Comparison of ENCODE assay signal across 14 cellular contexts in the genomic region with DNA sequence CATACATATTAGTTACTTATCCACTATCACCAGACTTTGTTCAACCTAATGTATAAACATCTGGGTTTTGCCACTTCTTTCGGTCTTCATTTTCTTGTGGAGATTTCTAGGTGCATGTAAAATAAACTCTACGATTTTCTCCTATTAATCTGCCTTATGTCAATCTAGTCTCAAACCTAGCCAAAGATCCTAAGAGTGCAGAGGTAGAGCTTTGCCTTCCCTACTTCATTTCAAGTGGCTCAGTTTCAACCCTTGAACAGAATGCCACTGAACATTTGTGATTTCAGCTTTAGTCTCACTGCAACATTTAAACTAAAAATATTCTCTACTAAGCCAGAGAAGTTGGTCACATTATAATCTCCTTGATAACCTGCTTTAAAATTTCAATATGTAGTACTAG.
DNase-seq lines count a peak whose midpoint lies in the region; TF ChIP-seq lines count a peak whose summit lies in the region.
"Had no signal": no experiment of that assay in that cellular context is flagged by ENCODE, and none has a peak within 500 bp of the region (broad histone marks: within the 10 kb centered on the region; RNA-seq: fewer than 3 reads in every experiment).

No MANE protein-coding gene starts in this region.

- no peak for TF ChIP-seq RAD21 in SK-N-SH (IDR thresholded peaks at IDR 0.05; ENCODE audit: low read length)

- H3K27me3 ChIP-seq in SK-N-SH (ENCODE audit: insufficient read depth) (no peaks in the 10 kb centered on the region), tibial artery (no peaks in the 10 kb centered on the region), H7 (ENCODE audit: control insufficient read depth, insufficient read depth, low read length) (no peaks in the 10 kb centered on the region)

- H3K27ac Mint-ChIP-seq in chondrocyte (ENCODE audit: unreplicated experiment) (peak overlapping the region; percentile 95), nephron progenitor cell (peak overlapping the region; percentile 17)
- H3K27ac Mint-ChIP-seq: CD8-positive, alpha-beta T cell; GM23338 had no signal

- DNase-seq in SK-N-SH (no peak), chondrocyte (ENCODE audit: low spot score) (no peak), nephron progenitor cell (no peak), tibial artery (no peak), HEK293T (ENCODE audit: extremely low spot score) (no peak), globus pallidus (ENCODE audit: low spot score) (no peak), H7 (no peak), lower leg skin (ENCODE audit: low spot score in 2 of 2) (no peak)
- DNase-seq: CD8-positive, alpha-beta T cell; NCI-H1092; NCI-H2081 treated with DMSO at 0.1 percent for 48 hours; NCI-H524 treated with DMSO at 0.1 percent for 48 hours had no signal

- CTCF ChIA-PET in SK-N-SH (lab: Yijun Ruan, JAX), result no interaction called here
- CTCF ChIA-PET in HEK293T (lab: Yijun Ruan, JAX), result no interaction called here

- WGBS in SK-N-SH (ENCODE audit: low lambda C conversion rate), result 73% methylated on average over 2 of the region's 2 CpGs
- WGBS in lower leg skin, 2 donors, result 89 to 90% methylated on average over 2 of the region's 2 CpGs

- peak overlapping the region; percentile 11 for H3K4me2 ChIP-seq in SK-N-SH
- H3K4me2 ChIP-seq: GM23338, KMS-11 had no signal

- H3K36me3 ChIP-seq in SK-N-SH (replicated peaks in 1 of 2; ENCODE audit: control insufficient read depth in 1 of 2, insufficient read depth in 2 of 2, low read length in 1 of 2) (peaks cover 0 to 4% of the 10 kb centered on the region in 2 experiments), tibial artery (no peaks in the 10 kb centered on the region), H7 (replicated peaks; ENCODE audit: control insufficient read depth, insufficient read depth, low read length) (no peaks in the 10 kb centered on the region)

- H3F3A ChIP-seq in SK-N-SH (replicated peaks; ENCODE audit: insufficient read depth), result peaks cover 45% of the 10 kb centered on the region

- no peak for TF ChIP-seq EP300 in SK-N-SH (IDR thresholded peaks at IDR 0.05; ENCODE audit: borderline replicate concordance in 1 of 2, low read depth in 1 of 2, low read length in 1 of 2)

- H3K27me3 Mint-ChIP-seq in chondrocyte (ENCODE audit: low read depth) (no peaks in the 10 kb centered on the region), nephron progenitor cell (ENCODE audit: low read depth, poor library complexity) (no peaks in the 10 kb centered on the region)

- H3K4me3 ChIP-seq in SK-N-SH (ENCODE audit: low read depth in 2 of 2, low read length in 1 of 2) (no peak overlapping the region), tibial artery (peak overlapping the region in 1 of 2 donors; percentile 9), H7 (ENCODE audit: insufficient read depth, low read depth, low read length) (no peak overlapping the region), lower leg skin (ENCODE audit: low read depth, poor library complexity, severe bottlenecking) (no peak overlapping the region)
- H3K4me3 ChIP-seq: GM23338 had no signal

- no peak for TF ChIP-seq POLR2A in lower leg skin (IDR thresholded peaks at IDR 0.05)

- peak overlapping the region; percentile 65 to 89; a peak in 3 of 4 replicates for H3K27ac ChIP-seq in SK-N-SH (ENCODE audit: low read depth in 2 of 2, low read length in 1 of 2)
- H3K27ac ChIP-seq in tibial artery, result peak overlapping the region; percentile 62 to 65
- H3K27ac ChIP-seq: KMS-11 had no signal

- H3K4me1 ChIP-seq in SK-N-SH (ENCODE audit: control insufficient read depth in 1 of 2, insufficient read depth in 2 of 2, low read depth in 1 of 2, low read length in 1 of 2) (peaks cover 5 to 36% of the 10 kb centered on the region in 2 experiments), tibial artery (peaks cover 0 to 80% (median 23%) of the 10 kb centered on the region in 4 donors)

- H3K9me2 ChIP-seq in SK-N-SH, result no peaks in the 10 kb centered on the region

- peaks cover 72% of the 10 kb centered on the region for H3K4me1 Mint-ChIP-seq in chondrocyte (ENCODE audit: low read depth)
- peaks cover 30% of the 10 kb centered on the region for H3K4me1 Mint-ChIP-seq in nephron progenitor cell

- POLR2A ChIA-PET in SK-N-SH (lab: Yijun Ruan, JAX), result no interaction called here
- POLR2A ChIA-PET in HEK293T (lab: Yijun Ruan, JAX), result no interaction called here

- H4K20me1 ChIP-seq in SK-N-SH (ENCODE audit: insufficient read depth), result no peaks in the 10 kb centered on the region

- H3K9me3 ChIP-seq in SK-N-SH (no peaks in the 10 kb centered on the region), tibial artery (no peaks in the 10 kb centered on the region)

- 0 out of 2 replicates have a peak overlapping the region, but pooled peaks have one; percentile 7 for H2AFZ ChIP-seq in SK-N-SH (ENCODE audit: low read depth)
- H2AFZ ChIP-seq: GM23338 had no signal

- H3K79me2 ChIP-seq in SK-N-SH (ENCODE audit: insufficient read depth), result peaks cover 54% of the 10 kb centered on the region

- H3K9me3 Mint-ChIP-seq in chondrocyte (ENCODE audit: low read depth) (no peaks in the 10 kb centered on the region), nephron progenitor cell (no peaks in the 10 kb centered on the region)
- H3K9me3 Mint-ChIP-seq: CD8-positive, alpha-beta T cell; GM23338 had no signal

- H3K4me3 Mint-ChIP-seq in chondrocyte (ENCODE audit: unreplicated experiment), result peak overlapping the region; percentile 22
- H3K4me3 Mint-ChIP-seq in nephron progenitor cell, result no peak overlapping the region
- H3K4me3 Mint-ChIP-seq: CD8-positive, alpha-beta T cell; GM23338 had no signal

- H3K9ac ChIP-seq in SK-N-SH, result peak overlapping the region; percentile 29; the same call in 1 of the 2 replicates
- H3K9ac ChIP-seq: KMS-11 had no signal

- intact Hi-C loops in tibial artery (cut with DNase I; ENCODE audit: low total_unique reads) (no loop called here), lower leg skin (cut with DNase I; ENCODE audit: low total_unique reads) (no loop called here)

- no peaks in the 10 kb centered on the region for H3K36me3 Mint-ChIP-seq in chondrocyte (ENCODE audit: low read depth)
- H3K36me3 Mint-ChIP-seq in nephron progenitor cell (ENCODE audit: low read depth), result no peaks in the 10 kb centered on the region
- H3K36me3 Mint-ChIP-seq: CD8-positive, alpha-beta T cell had no signal

- TF ChIP-seq CTCF in SK-N-SH (IDR thresholded peaks at IDR 0.05) (no peak), chondrocyte (IDR thresholded peaks at IDR 0.05) (no peak), nephron progenitor cell (IDR thresholded peaks at IDR 0.05) (no peak), tibial artery (IDR thresholded peaks at IDR 0.05) (no peak), lower leg skin (IDR thresholded peaks at IDR 0.05) (no peak)

TF ChIP-seq in SK-N-SH, 30 proteins besides CTCF, POLR2A, EP300 and RAD21 (continues in another document):
- TF ChIP-seq MXI1 (IDR thresholded peaks at IDR 0.05; ENCODE audit: low read depth, low read length) (no peak), FOXM1 (IDR thresholded peaks at IDR 0.05; ENCODE audit: low read depth) (no peak)
- TF ChIP-seq, protein P1, sequence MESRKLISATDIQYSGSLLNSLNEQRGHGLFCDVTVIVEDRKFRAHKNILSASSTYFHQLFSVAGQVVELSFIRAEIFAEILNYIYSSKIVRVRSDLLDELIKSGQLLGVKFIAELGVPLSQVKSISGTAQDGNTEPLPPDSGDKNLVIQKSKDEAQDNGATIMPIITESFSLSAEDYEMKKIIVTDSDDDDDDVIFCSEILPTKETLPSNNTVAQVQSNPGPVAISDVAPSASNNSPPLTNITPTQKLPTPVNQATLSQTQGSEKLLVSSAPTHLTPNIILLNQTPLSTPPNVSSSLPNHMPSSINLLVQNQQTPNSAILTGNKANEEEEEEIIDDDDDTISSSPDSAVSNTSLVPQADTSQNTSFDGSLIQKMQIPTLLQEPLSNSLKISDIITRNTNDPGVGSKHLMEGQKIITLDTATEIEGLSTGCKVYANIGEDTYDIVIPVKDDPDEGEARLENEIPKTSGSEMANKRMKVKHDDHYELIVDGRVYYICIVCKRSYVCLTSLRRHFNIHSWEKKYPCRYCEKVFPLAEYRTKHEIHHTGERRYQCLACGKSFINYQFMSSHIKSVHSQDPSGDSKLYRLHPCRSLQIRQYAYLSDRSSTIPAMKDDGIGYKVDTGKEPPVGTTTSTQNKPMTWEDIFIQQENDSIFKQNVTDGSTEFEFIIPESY (IDR thresholded peaks at IDR 0.05; ENCODE audit: borderline replicate concordance, low read depth), result no peak
- TF ChIP-seq, protein P2, sequence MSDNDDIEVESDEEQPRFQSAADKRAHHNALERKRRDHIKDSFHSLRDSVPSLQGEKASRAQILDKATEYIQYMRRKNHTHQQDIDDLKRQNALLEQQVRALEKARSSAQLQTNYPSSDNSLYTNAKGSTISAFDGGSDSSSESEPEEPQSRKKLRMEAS (IDR thresholded peaks at IDR 0.05; ENCODE audit: low read depth), result no peak

TF ChIP-seq in HEK293T, 16 proteins besides CTCF, POLR2A, EP300 and RAD21:
- TF ChIP-seq L3MBTL2 (conservative IDR thresholded peaks at IDR 0.05), result no peak
- no peak for TF ChIP-seq FOXK2 (IDR thresholded peaks at IDR 0.05)
- TF ChIP-seq LEF1 (IDR thresholded peaks at IDR 0.05; ENCODE audit: borderline replicate concordance), result no peak
- no peak for TF ChIP-seq TARDBP (IDR thresholded peaks at IDR 0.05)
- no peak for TF ChIP-seq BHLHE40 (IDR thresholded peaks at IDR 0.05; ENCODE audit: borderline replicate concordance)
